In genomic region chr3:160226026-160226739, GRCh38 we compare ENCODE assay signal across 1 cellular context.
TF ChIP-seq lines count a peak whose summit lies in the region.

No MANE protein-coding gene starts in this region.

TF ChIP-seq in HepG2, 621 proteins besides CTCF, POLR2A, EP300 and RAD21 (continued from another document and continues in another):
- TF ChIP-seq REST (IDR thresholded peaks at IDR 0.05; ENCODE audit: borderline replicate concordance in 1 of 2, low read depth in 1 of 2, low read length in 2 of 2) (peak in 1 of 2 experiments; percentile 14; a peak in 3 of 4 replicates), SRF (IDR thresholded peaks at IDR 0.05; ENCODE audit: low read depth, low read length) (no peak), MBD4 (IDR thresholded peaks at IDR 0.05; ENCODE audit: borderline replicate concordance, low read length) (no peak), ZNF441 (CRISPR knock-in tag; IDR thresholded peaks at IDR 0.05; ENCODE audit: borderline replicate concordance) (no peak), ZFP90 (CRISPR knock-in tag; IDR thresholded peaks at IDR 0.05; ENCODE audit: borderline replicate concordance) (no peak), ZNF124 (CRISPR knock-in tag; IDR thresholded peaks at IDR 0.05) (no peak), ZSCAN31 (CRISPR knock-in tag; IDR thresholded peaks at IDR 0.05; ENCODE audit: low read depth) (peak; percentile 16; the same call in 1 of the 2 replicates), ZNF326 (CRISPR knock-in tag; IDR thresholded peaks at IDR 0.05; ENCODE audit: borderline replicate concordance) (no peak), HHEX (CRISPR knock-in tag; IDR thresholded peaks at IDR 0.05) (no peak), GPBP1L1 (CRISPR knock-in tag; IDR thresholded peaks at IDR 0.05) (no peak), POLR2AphosphoS2 (IDR thresholded peaks at IDR 0.05; ENCODE audit: low read depth, low read length) (no peak), ZNF556 (CRISPR knock-in tag; IDR thresholded peaks at IDR 0.05; ENCODE audit: borderline replicate concordance) (no peak), PHF20 (CRISPR knock-in tag; IDR thresholded peaks at IDR 0.05) (no peak), ZNF777 (CRISPR knock-in tag; IDR thresholded peaks at IDR 0.05) (peak; percentile 79), ZNF850 (CRISPR knock-in tag; conservative IDR thresholded peaks at IDR 0.05) (no peak), NAIF1 (CRISPR knock-in tag; IDR thresholded peaks at IDR 0.05; ENCODE audit: borderline replicate concordance) (no peak), ARID3A (IDR thresholded peaks at IDR 0.05; ENCODE audit: low read depth, low read length) (no peak), PAF1 (CRISPR knock-in tag; IDR thresholded peaks at IDR 0.05) (no peak), ZFP82 (CRISPR knock-in tag; IDR thresholded peaks at IDR 0.05; ENCODE audit: borderline replicate concordance) (no peak), SOX6 (IDR thresholded peaks at IDR 0.05) (no peak), SOX6 (CRISPR knock-in tag; IDR thresholded peaks at IDR 0.05) (0 out of 2 replicates have a peak, but pooled peaks have one; percentile 11), MZF1 (CRISPR knock-in tag; IDR thresholded peaks at IDR 0.05; ENCODE audit: borderline replicate concordance) (no peak), MAFF (IDR thresholded peaks at IDR 0.05; ENCODE audit: low read depth, low read length) (no peak), SRSF9 (IDR thresholded peaks at IDR 0.05; ENCODE audit: borderline replicate concordance, insufficient read depth, low read depth, low read length, poor library complexity, severe bottlenecking) (no peak), HMG20B (CRISPR knock-in tag; conservative IDR thresholded peaks at IDR 0.05) (no peak), CEBPB (IDR thresholded peaks at IDR 0.05; ENCODE audit: borderline replicate concordance, low read depth, low read length) (no peak), MEIS1 (CRISPR knock-in tag; IDR thresholded peaks at IDR 0.05; ENCODE audit: borderline replicate concordance) (no peak), MTF2 (CRISPR knock-in tag; IDR thresholded peaks at IDR 0.05; ENCODE audit: borderline replicate concordance) (no peak), PLRG1 (conservative IDR thresholded peaks at IDR 0.05) (no peak), JUNB (CRISPR knock-in tag; IDR thresholded peaks at IDR 0.05; ENCODE audit: borderline replicate concordance) (no peak), SNAPC4 (CRISPR knock-in tag; IDR thresholded peaks at IDR 0.05) (no peak), ZXDC (CRISPR knock-in tag; IDR thresholded peaks at IDR 0.05) (no peak), CHD2 (IDR thresholded peaks at IDR 0.05; ENCODE audit: low read depth, low read length) (no peak), ZNF274 (CRISPR knock-in tag; IDR thresholded peaks at IDR 0.05) (peak; percentile 38; the same call in 1 of the 2 replicates)
- TF ChIP-seq, protein P1, sequence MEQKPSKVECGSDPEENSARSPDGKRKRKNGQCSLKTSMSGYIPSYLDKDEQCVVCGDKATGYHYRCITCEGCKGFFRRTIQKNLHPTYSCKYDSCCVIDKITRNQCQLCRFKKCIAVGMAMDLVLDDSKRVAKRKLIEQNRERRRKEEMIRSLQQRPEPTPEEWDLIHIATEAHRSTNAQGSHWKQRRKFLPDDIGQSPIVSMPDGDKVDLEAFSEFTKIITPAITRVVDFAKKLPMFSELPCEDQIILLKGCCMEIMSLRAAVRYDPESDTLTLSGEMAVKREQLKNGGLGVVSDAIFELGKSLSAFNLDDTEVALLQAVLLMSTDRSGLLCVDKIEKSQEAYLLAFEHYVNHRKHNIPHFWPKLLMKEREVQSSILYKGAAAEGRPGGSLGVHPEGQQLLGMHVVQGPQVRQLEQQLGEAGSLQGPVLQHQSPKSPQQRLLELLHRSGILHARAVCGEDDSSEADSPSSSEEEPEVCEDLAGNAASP (CRISPR knock-in tag; IDR thresholded peaks at IDR 0.05; ENCODE audit: borderline replicate concordance), result no peak
- TF ChIP-seq, protein P2, sequence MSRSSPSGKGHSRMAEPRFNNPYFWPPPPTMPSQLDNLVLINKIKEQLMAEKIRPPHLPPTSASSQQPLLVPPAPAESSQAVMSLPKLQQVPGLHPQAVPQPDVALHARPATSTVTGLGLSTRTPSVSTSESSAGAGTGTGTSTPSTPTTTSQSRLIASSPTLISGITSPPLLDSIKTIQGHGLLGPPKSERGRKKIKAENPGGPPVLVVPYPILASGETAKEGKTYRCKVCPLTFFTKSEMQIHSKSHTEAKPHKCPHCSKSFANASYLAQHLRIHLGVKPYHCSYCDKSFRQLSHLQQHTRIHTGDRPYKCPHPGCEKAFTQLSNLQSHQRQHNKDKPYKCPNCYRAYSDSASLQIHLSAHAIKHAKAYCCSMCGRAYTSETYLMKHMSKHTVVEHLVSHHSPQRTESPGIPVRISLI (CRISPR knock-in tag; IDR thresholded peaks at IDR 0.05; ENCODE audit: borderline replicate concordance), result no peak
- TF ChIP-seq, protein P3, sequence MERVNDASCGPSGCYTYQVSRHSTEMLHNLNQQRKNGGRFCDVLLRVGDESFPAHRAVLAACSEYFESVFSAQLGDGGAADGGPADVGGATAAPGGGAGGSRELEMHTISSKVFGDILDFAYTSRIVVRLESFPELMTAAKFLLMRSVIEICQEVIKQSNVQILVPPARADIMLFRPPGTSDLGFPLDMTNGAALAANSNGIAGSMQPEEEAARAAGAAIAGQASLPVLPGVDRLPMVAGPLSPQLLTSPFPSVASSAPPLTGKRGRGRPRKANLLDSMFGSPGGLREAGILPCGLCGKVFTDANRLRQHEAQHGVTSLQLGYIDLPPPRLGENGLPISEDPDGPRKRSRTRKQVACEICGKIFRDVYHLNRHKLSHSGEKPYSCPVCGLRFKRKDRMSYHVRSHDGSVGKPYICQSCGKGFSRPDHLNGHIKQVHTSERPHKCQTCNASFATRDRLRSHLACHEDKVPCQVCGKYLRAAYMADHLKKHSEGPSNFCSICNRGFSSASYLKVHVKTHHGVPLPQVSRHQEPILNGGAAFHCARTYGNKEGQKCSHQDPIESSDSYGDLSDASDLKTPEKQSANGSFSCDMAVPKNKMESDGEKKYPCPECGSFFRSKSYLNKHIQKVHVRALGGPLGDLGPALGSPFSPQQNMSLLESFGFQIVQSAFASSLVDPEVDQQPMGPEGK (CRISPR knock-in tag; IDR thresholded peaks at IDR 0.05), result no peak
- TF ChIP-seq, protein P4, sequence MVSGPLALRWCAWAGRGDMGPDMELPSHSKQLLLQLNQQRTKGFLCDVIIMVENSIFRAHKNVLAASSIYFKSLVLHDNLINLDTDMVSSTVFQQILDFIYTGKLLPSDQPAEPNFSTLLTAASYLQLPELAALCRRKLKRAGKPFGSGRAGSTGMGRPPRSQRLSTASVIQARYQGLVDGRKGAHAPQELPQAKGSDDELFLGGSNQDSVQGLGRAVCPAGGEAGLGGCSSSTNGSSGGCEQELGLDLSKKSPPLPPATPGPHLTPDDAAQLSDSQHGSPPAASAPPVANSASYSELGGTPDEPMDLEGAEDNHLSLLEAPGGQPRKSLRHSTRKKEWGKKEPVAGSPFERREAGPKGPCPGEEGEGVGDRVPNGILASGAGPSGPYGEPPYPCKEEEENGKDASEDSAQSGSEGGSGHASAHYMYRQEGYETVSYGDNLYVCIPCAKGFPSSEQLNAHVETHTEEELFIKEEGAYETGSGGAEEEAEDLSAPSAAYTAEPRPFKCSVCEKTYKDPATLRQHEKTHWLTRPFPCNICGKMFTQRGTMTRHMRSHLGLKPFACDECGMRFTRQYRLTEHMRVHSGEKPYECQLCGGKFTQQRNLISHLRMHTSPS (CRISPR knock-in tag; IDR thresholded peaks at IDR 0.05; ENCODE audit: low read depth), result no peak
